8 cellular contexts compared by ENCODE assay signal in the genomic region with DNA sequence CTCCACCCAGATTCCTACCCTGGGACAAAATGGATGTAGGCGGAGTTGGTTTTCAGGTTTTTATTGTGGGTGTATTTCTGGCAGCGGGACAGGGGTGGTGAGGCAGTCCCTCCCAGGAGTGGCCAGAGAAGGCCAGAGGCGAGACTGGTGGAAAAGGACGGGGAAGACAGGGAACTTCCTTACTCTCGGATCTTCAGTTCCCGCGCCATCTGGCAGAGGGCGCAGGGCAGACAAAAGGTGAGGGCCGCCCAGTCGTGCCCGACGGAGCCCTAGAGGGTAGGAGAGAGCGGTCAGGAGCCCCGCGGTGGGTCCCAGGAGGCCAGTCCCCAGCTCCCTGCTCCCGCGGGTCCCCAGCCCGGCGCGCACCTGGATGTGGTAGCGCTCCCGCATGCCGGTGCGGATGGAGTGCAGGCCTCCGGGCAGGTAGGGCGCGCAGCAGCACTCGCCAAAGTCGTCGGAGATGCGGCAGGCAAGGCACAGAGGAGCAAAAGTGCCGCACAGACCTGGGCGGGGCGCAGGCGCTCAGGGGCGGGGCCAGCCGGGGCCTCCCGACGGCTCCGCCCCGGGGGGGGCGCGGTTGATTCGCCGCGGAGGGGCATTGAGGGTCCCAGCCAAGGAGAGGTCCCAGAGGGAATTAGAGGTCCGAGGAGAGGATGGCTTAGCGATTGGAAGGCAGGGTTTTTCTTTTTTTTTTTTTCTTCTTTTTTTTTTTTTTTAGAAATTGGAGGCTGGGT. TPM values are rescaled to one million over a fixed set of nuclear protein-coding genes. Genes with fewer than 3 reads are reported as not detected.
DNase-seq lines count a peak whose midpoint lies in the region; ATAC-seq and TF ChIP-seq lines count a peak whose summit lies in the region.

No MANE protein-coding gene starts in this region.

- peaks cover 3% of the 10 kb centered on the region for H3K27me3 ChIP-seq in CD4-positive, CD25-positive, alpha-beta regulatory T cell (ENCODE audit: control insufficient read depth, insufficient read depth, low read length)
- H3K27me3 ChIP-seq in endodermal cell (ENCODE audit: control insufficient read depth, insufficient read depth, low read length, poor library complexity, severe bottlenecking) = peaks cover 24% of the 10 kb centered on the region

- POLR2A ChIA-PET in activated CD8-positive, alpha-beta T cell treated with anti-CD3 and anti-CD28 coated beads for 36 hours (lab: Charles Lee) = no interaction called here

- H3K9me3 ChIP-seq in CD4-positive, CD25-positive, alpha-beta regulatory T cell (ENCODE audit: control insufficient read depth in 2 of 2, low read length in 2 of 2) = no peaks in the 10 kb centered on the region
- no peaks in the 10 kb centered on the region for H3K9me3 ChIP-seq in endodermal cell (ENCODE audit: control insufficient read depth, low read length)
- no peaks in the 10 kb centered on the region for H3K9me3 ChIP-seq in mucosa of descending colon

- peak; percentile 32 to 73 (median 58) for DNase-seq in CD4-positive, CD25-positive, alpha-beta regulatory T cell
- DNase-seq in NCI-H774 (lab: John Stamatoyannopoulos, UW) (peak; percentile 66), endodermal cell (peak; percentile 95), mucosa of descending colon (peak; percentile 83 to 90 (median 84))
- peak; percentile 71 for DNase-seq in activated CD8-positive, alpha-beta T cell treated with anti-CD3 and anti-CD28 coated beads for 36 hours
- peak; percentile 80 for DNase-seq in stimulated activated CD8-positive, alpha-beta memory T cell treated with anti-CD3 and anti-CD28 coated beads, Interleukin-4, amount 100 ng/mL, for 48 hours

- peak overlapping the region; percentile 54 for H3K9ac ChIP-seq in endodermal cell (ENCODE audit: extremely low read depth, low read length, poor library complexity, severe bottlenecking)

- TF ChIP-seq CTCF in activated CD8-positive, alpha-beta T cell treated with anti-CD3 and anti-CD28 coated beads for 36 hours (IDR thresholded peaks at IDR 0.05) = peak; percentile 64
- peak; percentile 78 for TF ChIP-seq CTCF in endodermal cell (conservative IDR thresholded peaks at IDR 0.05)
- peak; percentile 57 for TF ChIP-seq CTCF in mucosa of descending colon (IDR thresholded peaks at IDR 0.05)

- CTCF ChIA-PET in activated CD8-positive, alpha-beta T cell treated with anti-CD3 and anti-CD28 coated beads for 36 hours (lab: Charles Lee) = interaction anchor here (1.0 to 1.8 kb wide), 4 partner anchors 9 to 46 kb away, joined by 4 to 6 read pairs (median 4); no protein-coding TSS in a partner anchor

- no peak overlapping the region for H3K27ac Mint-ChIP-seq in CD4-positive, CD25-positive, alpha-beta regulatory T cell
- H3K27ac Mint-ChIP-seq in activated CD8-positive, alpha-beta T cell treated with anti-CD3 and anti-CD28 coated beads for 36 hours = no peak overlapping the region
- H3K27ac Mint-ChIP-seq in endodermal cell = peak overlapping the region; percentile 56

- no peaks in the 10 kb centered on the region for H3K36me3 ChIP-seq in CD4-positive, CD25-positive, alpha-beta regulatory T cell (ENCODE audit: control insufficient read depth, insufficient read depth, low read length)
- no peaks in the 10 kb centered on the region for H3K36me3 ChIP-seq in endodermal cell (ENCODE audit: control insufficient read depth, insufficient read depth, low read length)
- no peaks in the 10 kb centered on the region for H3K36me3 ChIP-seq in mucosa of descending colon (ENCODE audit: low read depth)

- H3K9me3 Mint-ChIP-seq in CD4-positive, CD25-positive, alpha-beta regulatory T cell = peaks cover 0 to 1% (median 0%) of the 10 kb centered on the region in 7 donors
- H3K9me3 Mint-ChIP-seq in activated CD8-positive, alpha-beta T cell treated with anti-CD3 and anti-CD28 coated beads for 36 hours = no peaks in the 10 kb centered on the region
- no peaks in the 10 kb centered on the region for H3K9me3 Mint-ChIP-seq in endodermal cell

- H3K4me3 ChIP-seq in CD4-positive, CD25-positive, alpha-beta regulatory T cell (ENCODE audit: low read depth, low read length) = no peak overlapping the region
- H3K4me3 ChIP-seq in endodermal cell (ENCODE audit: low read length) (peak overlapping the region; percentile 80), mucosa of descending colon (no peak overlapping the region)

- peaks cover 0 to 8% (median 4%) of the 10 kb centered on the region in 4 donors for H3K4me1 Mint-ChIP-seq in CD4-positive, CD25-positive, alpha-beta regulatory T cell
- peaks cover 3% of the 10 kb centered on the region for H3K4me1 Mint-ChIP-seq in activated CD8-positive, alpha-beta T cell treated with anti-CD3 and anti-CD28 coated beads for 36 hours (ENCODE audit: low read depth)
- peaks cover 4% of the 10 kb centered on the region for H3K4me1 Mint-ChIP-seq in endodermal cell

- peaks cover 5% of the 10 kb centered on the region for H3K36me3 Mint-ChIP-seq in CD4-positive, CD25-positive, alpha-beta regulatory T cell
- no peaks in the 10 kb centered on the region for H3K36me3 Mint-ChIP-seq in activated CD8-positive, alpha-beta T cell treated with anti-CD3 and anti-CD28 coated beads for 36 hours (ENCODE audit: low read depth)
- H3K36me3 Mint-ChIP-seq in endodermal cell (ENCODE audit: low read depth) = no peaks in the 10 kb centered on the region

- 0 to 2% methylated on average over 4 to 46 of the region's 48 CpGs for WGBS in endodermal cell (ENCODE audit: insufficient coverage in 1 of 2, insufficient read length in 1 of 2), 2 experiments

- H3K4me3 Mint-ChIP-seq in CD4-positive, CD25-positive, alpha-beta regulatory T cell = peak overlapping the region; percentile 56 to 76 (median 71)
- H3K4me3 Mint-ChIP-seq in activated CD8-positive, alpha-beta T cell treated with anti-CD3 and anti-CD28 coated beads for 36 hours = peak overlapping the region; percentile 41
- peak overlapping the region; percentile 58 for H3K4me3 Mint-ChIP-seq in endodermal cell

- peaks cover 42% of the 10 kb centered on the region for H3K27me3 Mint-ChIP-seq in CD4-positive, CD25-positive, alpha-beta regulatory T cell
- peaks cover 37% of the 10 kb centered on the region for H3K27me3 Mint-ChIP-seq in activated CD8-positive, alpha-beta T cell treated with anti-CD3 and anti-CD28 coated beads for 36 hours
- peaks cover 43% of the 10 kb centered on the region for H3K27me3 Mint-ChIP-seq in endodermal cell (ENCODE audit: insufficient read depth)

- intact Hi-C loops in activated CD8-positive, alpha-beta T cell treated with anti-CD3 and anti-CD28 coated beads for 36 hours (cut with micrococcal nuclease) = no loop called here
- intact Hi-C loops in mucosa of descending colon (cut with DNase I, micrococcal nuclease) = no loop called here

- H3K27ac ChIP-seq in CD4-positive, CD25-positive, alpha-beta regulatory T cell (ENCODE audit: insufficient read depth, low read length, poor library complexity, severe bottlenecking) = no peak overlapping the region
- H3K27ac ChIP-seq in endodermal cell (ENCODE audit: low read depth, low read length) = no peak overlapping the region

- ATAC-seq in CD4-positive, CD25-positive, alpha-beta regulatory T cell (ENCODE audit: low read depth in 2 of 2) = peak; percentile 81 to 83
- peak; percentile 65 for ATAC-seq in HG03175 (IDR thresholded peaks at IDR 0.05; ENCODE audit: unreplicated experiment)
- ATAC-seq in activated CD8-positive, alpha-beta T cell treated with anti-CD3 and anti-CD28 coated beads for 36 hours = peak; percentile 96
- peak; percentile 98 for ATAC-seq in mucosa of descending colon
- ATAC-seq in HG03571 (IDR thresholded peaks at IDR 0.05; ENCODE audit: unreplicated experiment) = no peak

- H3K4me1 ChIP-seq in CD4-positive, CD25-positive, alpha-beta regulatory T cell (ENCODE audit: control insufficient read depth, insufficient read depth, low read length, poor library complexity, severe bottlenecking) = peaks cover 8% of the 10 kb centered on the region
- H3K4me1 ChIP-seq in endodermal cell (ENCODE audit: control insufficient read depth, insufficient read depth, low read length) (peaks cover 4% of the 10 kb centered on the region), mucosa of descending colon (ENCODE audit: low read depth) (peaks cover 7% of the 10 kb centered on the region)

RNA-seq across cellular contexts. Expression of gene CNFN, which starts 3.0 kb away (rescaled TPM):
- total RNA-seq in CD4-positive, CD25-positive, alpha-beta regulatory T cell = not detected
- polyA plus RNA-seq in CD4-positive, CD25-positive, alpha-beta regulatory T cell = under 1 TPM in 2 of 4 donors, not detected in 2; 0.49 TPM
- total RNA-seq in activated CD8-positive, alpha-beta T cell treated with anti-CD3 and anti-CD28 coated beads for 36 hours = not detected
- total RNA-seq in endodermal cell (1 to 10 TPM; 5.0 to 6.6 TPM), mucosa of descending colon (1 to 10 TPM; 1.7 to 4.0 (median 3.6) TPM)
- 12.8 TPM for polyA plus RNA-seq in endodermal cell (2013, experiment 1 of 2)
- 12.1 TPM for polyA plus RNA-seq in endodermal cell (2013, experiment 2 of 2)

RNA-seq across cellular contexts. Expression of gene LIPE, which starts 40.0 kb away (rescaled TPM):
- 13.2 TPM for total RNA-seq in CD4-positive, CD25-positive, alpha-beta regulatory T cell
- polyA plus RNA-seq in CD4-positive, CD25-positive, alpha-beta regulatory T cell = 1 to 10 TPM; 3.0 to 7.1 (median 5.4) TPM
- total RNA-seq in activated CD8-positive, alpha-beta T cell treated with anti-CD3 and anti-CD28 coated beads for 36 hours = 10 to 100 TPM; 28.4 to 34.3 TPM
- total RNA-seq in endodermal cell (1 to 10 TPM; 5.9 to 8.1 TPM), mucosa of descending colon (10 to 100 TPM in 2 of 3 donors, 1 to 10 TPM in 1; 7.9 to 11.7 (median 10.0) TPM)
- 6.7 TPM for polyA plus RNA-seq in endodermal cell (2013, experiment 1 of 2)
- 7.5 TPM for polyA plus RNA-seq in endodermal cell (2013, experiment 2 of 2)

RNA-seq across cellular contexts. Expression of gene CXCL17, which starts 55.6 kb away (rescaled TPM):
- total RNA-seq in CD4-positive, CD25-positive, alpha-beta regulatory T cell = not detected
- under 1 TPM in 1 of 4 donors, not detected in 3; 0.28 TPM for polyA plus RNA-seq in CD4-positive, CD25-positive, alpha-beta regulatory T cell
- total RNA-seq in activated CD8-positive, alpha-beta T cell treated with anti-CD3 and anti-CD28 coated beads for 36 hours = not detected
- total RNA-seq in endodermal cell (under 1 TPM in 1 of 2 donors, not detected in 1; 0.37 TPM), mucosa of descending colon (not detected)
- not detected for polyA plus RNA-seq in endodermal cell (2013, experiment 1 of 2)
- not detected for polyA plus RNA-seq in endodermal cell (2013, experiment 2 of 2)
